In genomic region chr10:80079312-80079613, GRCh38 we compare ENCODE assay signal across 8 cellular contexts. TPM values are rescaled to one million over a fixed set of nuclear protein-coding genes. Genes with fewer than 3 reads are reported as not detected.
DNase-seq lines count a peak whose midpoint lies in the region; FAIRE-seq and TF ChIP-seq lines count a peak whose summit lies in the region.

No MANE protein-coding gene starts in this region.

- no peak overlapping the region for H3T11ph ChIP-seq in H9 (ENCODE audit: low read length)

- TF ChIP-seq CTCF in H9 (conservative IDR thresholded peaks at IDR 0.05) (no peak), hepatocyte (IDR thresholded peaks at IDR 0.05; ENCODE audit: poor library complexity) (no peak)

- H3K9me2 ChIP-seq in hepatocyte (replicated peaks; ENCODE audit: insufficient read depth), result no peaks in the 10 kb centered on the region

- intact Hi-C loops in activated CD4-positive, alpha-beta memory T cell treated with anti-CD3 and anti-CD28 coated beads for 36 hours (cut with micrococcal nuclease), result loop anchor here (1.0 to 10.0 kb wide), 3 partner anchors 20 to 406 kb away; no protein-coding TSS in a partner anchor

- H3K9ac ChIP-seq in H9 (ENCODE audit: extremely low read depth, insufficient read length, low read length), result peak overlapping the region; percentile 60

- H3K79me2 ChIP-seq in H9 (ENCODE audit: insufficient read depth, low read length) (no peaks in the 10 kb centered on the region; the same call in 1 of the 2 replicates), hepatocyte (peaks cover 12% of the 10 kb centered on the region)

- H4K20me1 ChIP-seq in H9 (ENCODE audit: control insufficient read depth, insufficient read depth, insufficient read length) (no peaks in the 10 kb centered on the region), hepatocyte (ENCODE audit: insufficient read depth, poor library complexity, severe bottlenecking) (no peaks in the 10 kb centered on the region)

- no peak overlapping the region for H3K14ac ChIP-seq in H9 (ENCODE audit: insufficient read depth, low read length)

- no peaks in the 10 kb centered on the region for H3K36me3 ChIP-seq in hepatocyte (replicated peaks; ENCODE audit: insufficient read depth, low read depth)
- no peaks in the 10 kb centered on the region for H3K36me3 ChIP-seq in small intestine (ENCODE audit: control insufficient read depth in 2 of 2, insufficient read depth in 2 of 2, low read length in 2 of 2)

- CTCF ChIA-PET in activated CD4-positive, alpha-beta memory T cell treated with anti-CD3 and anti-CD28 coated beads for 36 hours (lab: Charles Lee), result interaction anchor here (0.8 to 1.9 kb wide), 6 partner anchors 10 to 143 kb away, joined by 3 to 6 read pairs (median 4); no protein-coding TSS in a partner anchor

- no peak overlapping the region for H2BK120ac ChIP-seq in H9 (ENCODE audit: low read depth, low read length, poor library complexity, severe bottlenecking)

- no peak overlapping the region for H3K23ac ChIP-seq in H9 (ENCODE audit: insufficient read length, low read depth, low read length)

- peak overlapping the region; percentile 92 for H3K4me3 Mint-ChIP-seq in H9
- peak overlapping the region; percentile 97 for H3K4me3 Mint-ChIP-seq in activated CD4-positive, alpha-beta memory T cell treated with anti-CD3 and anti-CD28 coated beads for 36 hours

- no peaks in the 10 kb centered on the region for H3K23me2 ChIP-seq in H9 (ENCODE audit: insufficient read length, low read depth, low read length, poor library complexity, severe bottlenecking)

- H3K9me3 ChIP-seq in H9 (ENCODE audit: control insufficient read depth, low read depth, low read length) (no peaks in the 10 kb centered on the region), hepatocyte (ENCODE audit: low read depth) (no peaks in the 10 kb centered on the region), small intestine (ENCODE audit: control insufficient read depth, low read depth) (no peaks in the 10 kb centered on the region)

- no peaks in the 10 kb centered on the region for H3K79me1 ChIP-seq in H9 (ENCODE audit: insufficient read depth, low read depth, low read length, poor library complexity, severe bottlenecking)

- WGBS in H9 (ENCODE audit: extremely low coverage, insufficient read length, low lambda C conversion rate), result no CpG with 5 or more reads among the region's 8 CpGs
- 3% methylated on average over 7 of the region's 8 CpGs for WGBS in hepatocyte (ENCODE audit: low lambda C conversion rate, missing lambda C conversion rate)
- 0 to 3% (median 0%) methylated on average over 8 of the region's 8 CpGs for WGBS in small intestine, 3 donors

- H3K27me3 ChIP-seq in H9 (ENCODE audit: insufficient read depth, low read length) (no peaks in the 10 kb centered on the region), hepatocyte (no peaks in the 10 kb centered on the region), small intestine (ENCODE audit: control insufficient read depth in 2 of 2, insufficient read depth in 2 of 2, low read length in 2 of 2) (no peaks in the 10 kb centered on the region)

- H3K4me1 Mint-ChIP-seq in H9, result peaks cover 17 to 18% of the 10 kb centered on the region in 2 experiments
- H3K4me1 Mint-ChIP-seq in activated CD4-positive, alpha-beta memory T cell treated with anti-CD3 and anti-CD28 coated beads for 36 hours (ENCODE audit: low read depth), result peaks cover 37% of the 10 kb centered on the region

- no peak overlapping the region for H4K91ac ChIP-seq in H9 (ENCODE audit: insufficient read length, low read depth, low read length)

- H2AFZ ChIP-seq in H9 (ENCODE audit: low read length) (peak overlapping the region; percentile 19), hepatocyte (peak overlapping the region; percentile 79)

- H2BK5ac ChIP-seq in H9 (ENCODE audit: insufficient read length, low read length), result no peak overlapping the region

- FAIRE-seq in small intestine (lab: Jason Lieb, UNC) (no peak), RCC 7860 (lab: Jason Lieb, UNC) (no peak)

- H3K4me1 ChIP-seq in H9 (ENCODE audit: insufficient read depth, low read length) (no peaks in the 10 kb centered on the region), hepatocyte (ENCODE audit: insufficient read depth) (no peaks in the 10 kb centered on the region), small intestine (ENCODE audit: control insufficient read depth in 2 of 2, insufficient read depth in 1 of 2, low read depth in 1 of 2, low read length in 1 of 2) (no peaks in the 10 kb centered on the region)

- no peak overlapping the region for H4K8ac ChIP-seq in H9 (replicated peaks; ENCODE audit: insufficient read length, low read depth, low read length)

- no peak overlapping the region for H3K18ac ChIP-seq in H9 (ENCODE audit: insufficient read length, low read depth, low read length)

- H3K27ac Mint-ChIP-seq in H9, result peak overlapping the region in 2 of 3 experiments; percentile 94 to 96; a peak in 6 of 7 replicates
- peak overlapping the region; percentile 89 for H3K27ac Mint-ChIP-seq in activated CD4-positive, alpha-beta memory T cell treated with anti-CD3 and anti-CD28 coated beads for 36 hours

- DNase-seq in H9 (no peak), hepatocyte (ENCODE audit: low spot score) (no peak), small intestine (no peak), RCC 7860 (ENCODE audit: low spot score) (no peak), ecto neural progenitor cell (ENCODE audit: low spot score) (no peak), DMS153 treated with DMSO at 0.1 percent for 48 hours (lab: John Stamatoyannopoulos, UW; ENCODE audit: unreplicated experiment) (no peak)
- DNase-seq in activated CD4-positive, alpha-beta memory T cell treated with anti-CD3 and anti-CD28 coated beads for 36 hours, result no peak
- DNase-seq in activated CD4-positive, CD25-positive, alpha-beta regulatory T cell treated with anti-CD3 and anti-CD28 coated beads, Interleukin-2, amount 50 U/mL, for 72 hours, result no peak

- H3K9me3 Mint-ChIP-seq in H9, result no peaks in the 10 kb centered on the region; a peak in 1 of 5 replicates
- H3K9me3 Mint-ChIP-seq in activated CD4-positive, alpha-beta memory T cell treated with anti-CD3 and anti-CD28 coated beads for 36 hours, result no peaks in the 10 kb centered on the region

- no peak overlapping the region for H3K27ac ChIP-seq in H9 (ENCODE audit: insufficient read length, low read depth, low read length)
- peak overlapping the region; percentile 97 for H3K27ac ChIP-seq in hepatocyte
- peak overlapping the region in 1 of 2 donors; percentile 91 for H3K27ac ChIP-seq in small intestine (ENCODE audit: low read depth in 1 of 2, low read length in 1 of 2)

- no peak overlapping the region for H4K5ac ChIP-seq in H9 (ENCODE audit: insufficient read length, low read depth, low read length)

- H3K4me2 ChIP-seq in H9 (ENCODE audit: insufficient read depth, insufficient read length, low read length) (peak overlapping the region; percentile 97), hepatocyte (peak overlapping the region; percentile 86)

- no peak overlapping the region for H3K56ac ChIP-seq in H9 (ENCODE audit: insufficient read length, low read depth, low read length)

- POLR2A ChIA-PET in activated CD4-positive, alpha-beta memory T cell treated with anti-CD3 and anti-CD28 coated beads for 36 hours (lab: Charles Lee), result interaction anchor here (0.9 to 1.5 kb wide), 4 partner anchors 24 to 124 kb away, joined by 3 to 4 read pairs (median 3); no protein-coding TSS in a partner anchor

- no peak overlapping the region for H2BK12ac ChIP-seq in H9 (ENCODE audit: insufficient read length, low read depth, low read length)

- H3K4me3 ChIP-seq in hepatocyte (peak overlapping the region; percentile 47), small intestine (ENCODE audit: low read depth in 1 of 2, low read length in 2 of 2) (peak overlapping the region; percentile 59 to 66)

- H3K4ac ChIP-seq in H9 (ENCODE audit: low read depth, low read length), result no peak overlapping the region

- H2AK5ac ChIP-seq in H9 (ENCODE audit: insufficient read length, low read length), result no peak overlapping the region

- no peak overlapping the region for H2BK15ac ChIP-seq in H9 (ENCODE audit: low read depth, low read length)

- H2BK20ac ChIP-seq in H9 (ENCODE audit: low read depth, low read length, poor library complexity, severe bottlenecking), result no peak overlapping the region

- H3K27me3 Mint-ChIP-seq in H9 (ENCODE audit: low read depth), result no peaks in the 10 kb centered on the region
- H3K27me3 Mint-ChIP-seq in activated CD4-positive, alpha-beta memory T cell treated with anti-CD3 and anti-CD28 coated beads for 36 hours, result no peaks in the 10 kb centered on the region

- peaks cover 0 to 6% (median 3%) of the 10 kb centered on the region in 3 experiments; a peak in 4 of 7 replicates for H3K36me3 Mint-ChIP-seq in H9 (ENCODE audit: insufficient read depth in 1 of 3, low read depth in 3 of 3)
- H3K36me3 Mint-ChIP-seq in activated CD4-positive, alpha-beta memory T cell treated with anti-CD3 and anti-CD28 coated beads for 36 hours, result peaks cover 6% of the 10 kb centered on the region

RNA-seq across cellular contexts. Expression of gene TMEM254, which starts 0.8 kb away (rescaled TPM):
- total RNA-seq in H9 (2021) (19.5 and 20.3 TPM in 2 replicates), hepatocyte (17.1 and 22.1 TPM in 2 replicates)
- total RNA-seq in activated CD4-positive, alpha-beta memory T cell treated with anti-CD3 and anti-CD28 coated beads for 36 hours, result 10 to 100 TPM; 11.6 to 12.3 TPM
- polyA plus RNA-seq in hepatocyte (29.6 and 33.7 TPM in 2 replicates), small intestine (10 to 100 TPM; 10.7 to 19.3 (median 15.4) TPM)

RNA-seq across cellular contexts. Expression of gene PLAC9, which starts 53.3 kb away (rescaled TPM):
- 4.3 and 7.8 TPM in 2 replicates for total RNA-seq in H9 (2021)
- total RNA-seq in activated CD4-positive, alpha-beta memory T cell treated with anti-CD3 and anti-CD28 coated beads for 36 hours, result not detected
- total RNA-seq in hepatocyte, result 11.4 and 14.8 TPM in 2 replicates
- 83.3 and 92.9 TPM in 2 replicates for polyA plus RNA-seq in hepatocyte
- polyA plus RNA-seq in small intestine, result 10 to 100 TPM in 1 of 3 donors, 1 to 10 TPM in 1, not detected in 1; 4.6 to 22.2 TPM
